8 cellular contexts compared by ENCODE assay signal in the genomic region with DNA sequence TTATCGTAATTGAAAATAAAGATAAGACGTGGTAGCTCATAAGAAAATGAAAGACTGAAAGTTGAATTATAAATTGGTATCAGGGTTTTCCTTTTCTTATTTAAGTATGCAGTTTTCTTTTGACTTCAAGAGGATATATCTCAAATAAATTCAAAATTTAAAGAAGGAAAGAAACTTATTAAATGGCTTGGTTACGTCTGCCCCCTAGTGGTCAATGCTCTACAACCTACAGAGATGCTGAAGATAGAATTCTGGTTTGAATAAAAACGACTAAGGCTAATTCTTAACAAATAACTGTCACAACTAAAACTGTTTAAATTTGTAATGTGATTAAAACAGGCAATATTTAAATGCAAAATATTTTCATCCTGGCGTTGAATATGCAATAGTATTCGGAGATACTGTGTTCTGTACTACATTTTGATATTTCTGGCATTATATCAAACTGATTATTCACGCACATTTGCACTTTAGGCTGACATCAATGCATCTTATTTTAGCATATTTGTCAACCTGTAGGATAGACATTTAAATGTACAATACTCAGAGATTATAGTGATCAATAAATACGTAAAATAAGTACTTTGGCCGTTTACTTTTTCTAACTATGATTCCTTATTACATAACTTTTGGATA. TPM values are rescaled to one million over a fixed set of nuclear protein-coding genes. Genes with fewer than 3 reads are reported as not detected.
DNase-seq lines count a peak whose midpoint lies in the region; ATAC-seq and TF ChIP-seq lines count a peak whose summit lies in the region.

No MANE protein-coding gene starts in this region.

- H3K27ac Mint-ChIP-seq in mesothelial cell of epicardium, result no peak overlapping the region
- H3K27ac Mint-ChIP-seq in stimulated activated naive CD8-positive, alpha-beta T cell treated with anti-CD3 and anti-CD28 coated beads, Interleukin-15, amount 100 ng/mL, for 72 hours, result no peak overlapping the region

- H3K9me3 Mint-ChIP-seq in mesothelial cell of epicardium, result no peaks in the 10 kb centered on the region
- no peaks in the 10 kb centered on the region for H3K9me3 Mint-ChIP-seq in stimulated activated naive CD8-positive, alpha-beta T cell treated with anti-CD3 and anti-CD28 coated beads, Interleukin-15, amount 100 ng/mL, for 72 hours

- POLR2A ChIA-PET in AG04450 (lab: Yijun Ruan, JAX), result no interaction called here

- no peak overlapping the region for H3K27ac ChIP-seq in AG04450 (ENCODE audit: low read depth, low read length)

- ATAC-seq in stimulated activated naive CD8-positive, alpha-beta T cell treated with anti-CD3 and anti-CD28 coated beads, Interleukin-15, amount 100 ng/mL, for 72 hours, result no peak
- ATAC-seq in HG02970 (IDR thresholded peaks at IDR 0.05; ENCODE audit: low FRiP score, unreplicated experiment), result no peak

- no peak overlapping the region for H3K4me3 Mint-ChIP-seq in mesothelial cell of epicardium
- H3K4me3 Mint-ChIP-seq in stimulated activated naive CD8-positive, alpha-beta T cell treated with anti-CD3 and anti-CD28 coated beads, Interleukin-15, amount 100 ng/mL, for 72 hours, result no peak overlapping the region

- DNase-seq in AG04450 (ENCODE audit: low read depth, low spot score) (peak; percentile 41), GM12865 (ENCODE audit: low read depth) (peak; percentile 84), NAMALWA (ENCODE audit: low spot score) (peak; percentile 72), T1000 (lab: John Stamatoyannopoulos, UW) (peak; percentile 18), dermis microvascular lymphatic vessel endothelial cell (ENCODE audit: low read depth in 2 of 2) (peak; percentile 56 to 81), mesothelial cell of epicardium (ENCODE audit: low spot score in 2 of 2, unreplicated experiment in 2 of 2) (peak in 1 of 2 experiments; percentile 44)
- peak; percentile 26 to 28 for DNase-seq in stimulated activated naive CD8-positive, alpha-beta T cell treated with anti-CD3 and anti-CD28 coated beads, Interleukin-15, amount 100 ng/mL, for 72 hours

- CTCF ChIA-PET in AG04450 (lab: Charles Lee), result interaction anchor here (0.6 to 3.3 kb wide), 36 partner anchors 10 to 1148 kb away, joined by 3 to 31 read pairs (median 4); a partner anchor contains a TSS

- H3K4me3 ChIP-seq in AG04450 (ENCODE audit: low read depth, low read length) (no peak overlapping the region), GM12865 (ENCODE audit: low read depth, low read length) (no peak overlapping the region)

- peaks cover 54% of the 10 kb centered on the region for H3K27me3 Mint-ChIP-seq in mesothelial cell of epicardium (ENCODE audit: low read depth)
- no peaks in the 10 kb centered on the region for H3K27me3 Mint-ChIP-seq in stimulated activated naive CD8-positive, alpha-beta T cell treated with anti-CD3 and anti-CD28 coated beads, Interleukin-15, amount 100 ng/mL, for 72 hours

- TF ChIP-seq CTCF in AG04450 (IDR thresholded peaks at IDR 0.05; ENCODE audit: low read depth, low read length) (peak; percentile 85), GM12865 (IDR thresholded peaks at IDR 0.05; ENCODE audit: insufficient read depth, low read depth, low read length, missing control alignments) (peak; percentile 59), mesothelial cell of epicardium (IDR thresholded peaks at IDR 0.05; ENCODE audit: unreplicated experiment) (peak; percentile 97)

- H3K9me3 ChIP-seq in AG04450 (ENCODE audit: control insufficient read depth, insufficient read depth, low read length), result no peaks in the 10 kb centered on the region

- no peaks in the 10 kb centered on the region for H3K27me3 ChIP-seq in AG04450 (ENCODE audit: control insufficient read depth, insufficient read depth, low read length)

- H3K36me3 Mint-ChIP-seq in mesothelial cell of epicardium, result no peaks in the 10 kb centered on the region

- no peaks in the 10 kb centered on the region for H3K4me1 Mint-ChIP-seq in mesothelial cell of epicardium
- peaks cover 10% of the 10 kb centered on the region for H3K4me1 Mint-ChIP-seq in stimulated activated naive CD8-positive, alpha-beta T cell treated with anti-CD3 and anti-CD28 coated beads, Interleukin-15, amount 100 ng/mL, for 72 hours

RNA-seq across cellular contexts. Expression of a gene that starts 26.8 kb away (rescaled TPM):
- 4.3 and 6.0 TPM in 2 replicates for polyA plus RNA-seq in AG04450 (2011; rRNA removed)
- polyA minus RNA-seq in AG04450 (2011; rRNA and poly(A)+ RNA removed), result 0.92 and 2.1 TPM in 2 replicates
- 14.0 and 17.4 TPM in 2 replicates for total RNA-seq in dermis microvascular lymphatic vessel endothelial cell
- 77.1 to 94.3 TPM (median 81.4 TPM) in 3 replicates for total RNA-seq in mesothelial cell of epicardium

RNA-seq across cellular contexts. Expression of a gene that starts 56.2 kb away (rescaled TPM):
- polyA plus RNA-seq in AG04450 (2011; rRNA removed), result 0.86 and 1.1 TPM in 2 replicates
- 0.18 and 1.0 TPM in 2 replicates for polyA minus RNA-seq in AG04450 (2011; rRNA and poly(A)+ RNA removed)
- 0.26 and 0.38 TPM in 2 replicates for total RNA-seq in dermis microvascular lymphatic vessel endothelial cell
- 86.8 to 105 TPM (median 88.6 TPM) in 3 replicates for total RNA-seq in mesothelial cell of epicardium

Comparison
In these comparisons a context has a peak if more than half of its experiments do, and no peak if none do; other contexts are left out.
1. RNA of a gene that starts 56.2 kb away (total RNA-seq): 86.8 to 105 TPM in mesothelial cell of epicardium; 0.26 to 0.38 TPM in dermis microvascular lymphatic vessel endothelial cell; every median in the first group is over 10 times any median in the second.
2. Peak in every context shown above with its lines, with median percentiles within 50 percentile points of each other: CTCF ChIP-seq.